In the genomic region with DNA sequence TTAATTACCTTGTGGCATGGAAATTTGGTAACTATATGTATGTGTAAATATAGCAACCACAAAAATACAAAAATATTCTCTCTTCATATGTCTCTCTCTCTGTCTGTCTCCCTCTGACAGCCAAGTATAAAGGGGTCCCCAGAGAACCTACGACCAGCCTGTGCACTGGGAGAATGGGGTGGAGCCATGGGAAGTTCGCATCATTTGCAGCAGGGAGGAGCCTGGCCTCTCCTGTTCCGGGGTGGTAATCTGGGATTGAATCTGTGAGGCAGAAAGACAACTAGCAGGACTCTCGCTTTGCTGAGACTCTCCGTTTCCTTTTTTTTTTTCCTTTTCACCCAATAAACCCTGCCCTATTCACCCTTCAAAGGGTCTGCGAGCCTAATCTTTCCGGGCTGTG, we compare ENCODE assay signal across 1 cellular context.
TF ChIP-seq lines count a peak whose summit lies in the region.

No MANE protein-coding gene starts in this region.

TF ChIP-seq in WTC11, 78 proteins besides CTCF, POLR2A, EP300 and RAD21 (continued from another document):
- TF ChIP-seq, protein P1, sequence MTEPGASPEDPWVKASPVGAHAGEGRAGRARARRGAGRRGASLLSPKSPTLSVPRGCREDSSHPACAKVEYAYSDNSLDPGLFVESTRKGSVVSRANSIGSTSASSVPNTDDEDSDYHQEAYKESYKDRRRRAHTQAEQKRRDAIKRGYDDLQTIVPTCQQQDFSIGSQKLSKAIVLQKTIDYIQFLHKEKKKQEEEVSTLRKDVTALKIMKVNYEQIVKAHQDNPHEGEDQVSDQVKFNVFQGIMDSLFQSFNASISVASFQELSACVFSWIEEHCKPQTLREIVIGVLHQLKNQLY (CRISPR knock-in tag; IDR thresholded peaks at IDR 0.05), result no peak
TF ChIP-seq in WTC11: peak in this region for 0.
